8 cellular contexts compared by ENCODE assay signal in the genomic region with DNA sequence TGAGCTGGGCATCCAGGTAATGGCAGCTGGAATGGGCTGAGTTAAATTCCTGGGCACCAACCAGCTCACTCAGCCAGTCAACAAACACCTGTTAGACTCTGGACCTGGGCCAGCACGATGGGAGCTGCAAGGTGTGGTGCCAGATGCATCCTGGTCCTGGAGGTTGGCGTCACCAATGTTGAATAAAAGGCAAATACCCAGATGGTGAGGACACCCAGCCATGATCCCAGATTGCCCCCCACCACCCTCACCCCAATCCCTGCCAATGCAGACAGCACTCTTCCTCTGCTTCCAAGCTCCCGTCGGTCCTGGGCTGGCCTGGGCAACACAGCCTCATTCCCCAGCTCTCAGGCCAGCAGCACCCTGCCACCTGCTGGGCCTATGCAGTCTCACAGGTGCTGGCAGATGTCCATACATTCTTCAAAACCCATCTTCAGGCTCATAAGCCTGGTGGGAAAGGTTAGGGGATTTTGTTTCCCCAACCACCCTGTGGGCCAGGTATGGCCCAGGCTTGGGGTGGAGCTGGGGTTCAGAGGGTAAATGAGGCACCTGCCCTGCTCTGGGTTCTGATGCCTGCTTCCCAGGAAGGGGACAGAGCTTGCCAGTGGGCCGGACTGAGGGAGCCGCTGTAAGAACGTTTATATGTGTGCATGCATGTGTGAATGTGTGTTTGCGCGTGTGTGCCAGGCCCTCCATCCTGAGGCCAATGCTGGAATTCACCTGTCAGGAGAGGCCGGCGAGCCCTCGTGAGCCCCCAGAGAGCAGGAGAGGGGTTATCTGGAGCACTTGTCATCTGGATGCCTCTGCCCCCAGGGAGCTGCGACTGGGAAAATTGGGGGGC. TPM values are rescaled to one million over a fixed set of nuclear protein-coding genes. Genes with fewer than 3 reads are reported as not detected.
DNase-seq lines count a peak whose midpoint lies in the region; ATAC-seq and TF ChIP-seq lines count a peak whose summit lies in the region.

No MANE protein-coding gene starts in this region.

- intact Hi-C loops in PC-3 (cut with micrococcal nuclease) (no loop called here), esophagus squamous epithelium (cut with DNase I) (no loop called here), sciatic nerve (cut with DNase I) (no loop called here)

- POLR2A ChIA-PET in PC-3 (lab: Charles Lee; ENCODE audit: unreplicated experiment), result no interaction called here

- no peak overlapping the region for H3K4me3 ChIP-seq in PC-3 (ENCODE audit: low read length)
- H3K4me3 ChIP-seq in esophagus squamous epithelium, result no peak overlapping the region

- no peak overlapping the region for H2AFZ ChIP-seq in PC-3 (ENCODE audit: low read length)

- DNase-seq in DMS 273 (lab: John Stamatoyannopoulos, UW; ENCODE audit: unreplicated experiment) (peak; percentile 85), PC-3 (peak; percentile 83), esophagus squamous epithelium (lab: John Stamatoyannopoulos, UW) (no peak), sciatic nerve (ENCODE audit: low spot score) (peak; percentile 41), omental fat pad (ENCODE audit: low spot score) (no peak), putamen (ENCODE audit: low spot score) (no peak)

- H3K4me2 ChIP-seq in PC-3 (ENCODE audit: low read length), result no peak overlapping the region

- H3K27ac ChIP-seq in PC-3 (ENCODE audit: low read length), result no peak overlapping the region
- H3K27ac ChIP-seq in esophagus squamous epithelium, result no peak overlapping the region

- peak; percentile 87 for TF ChIP-seq CTCF in PC-3 (conservative IDR thresholded peaks at IDR 0.05; ENCODE audit: low read depth, low read length)
- peak in 5 of 6 experiments; percentile 32 to 65 (median 41) for TF ChIP-seq CTCF in esophagus squamous epithelium (IDR thresholded peaks at IDR 0.05)
- TF ChIP-seq CTCF in omental fat pad (IDR thresholded peaks at IDR 0.05), result no peak

- WGBS in esophagus squamous epithelium, 2 donors, result 62 to 69% methylated on average over 11 of the region's 13 CpGs

- no peaks in the 10 kb centered on the region for H3F3A ChIP-seq in PC-3 (ENCODE audit: low read length, unreplicated experiment)

- H3K79me2 ChIP-seq in PC-3 (ENCODE audit: low read length), result no peaks in the 10 kb centered on the region

- TF ChIP-seq POLR2A in esophagus squamous epithelium (IDR thresholded peaks at IDR 0.05), result no peak

- H3K9me2 ChIP-seq in PC-3 (replicated peaks; ENCODE audit: low read length), result no peaks in the 10 kb centered on the region

- peak; percentile 38 for ATAC-seq in HG03432 (IDR thresholded peaks at IDR 0.05; ENCODE audit: unreplicated experiment)
- peak; percentile 43 for ATAC-seq in PC-3
- no peak for ATAC-seq in sciatic nerve
- ATAC-seq in HG02571 (IDR thresholded peaks at IDR 0.05; ENCODE audit: unreplicated experiment), result no peak
- no peak for ATAC-seq in omental fat pad (ENCODE audit: low FRiP score)

- CTCF ChIA-PET in PC-3 (lab: Charles Lee), result interaction anchor here (0.5 to 1.2 kb wide), 4 partner anchors 10 to 1074 kb away, joined by 3 to 4 read pairs (median 4); no protein-coding TSS in a partner anchor

- no peak overlapping the region for H3K9ac ChIP-seq in PC-3 (ENCODE audit: low read length)

- peaks cover 28% of the 10 kb centered on the region for H3K4me1 ChIP-seq in PC-3 (ENCODE audit: insufficient read depth, low read length)
- H3K4me1 ChIP-seq in esophagus squamous epithelium, result peaks cover 27 to 52% (median 38%) of the 10 kb centered on the region in 3 donors

- no peaks in the 10 kb centered on the region for H3K27me3 ChIP-seq in PC-3 (ENCODE audit: low read length)
- H3K27me3 ChIP-seq in esophagus squamous epithelium, result peaks cover 0 to 15% (median 0%) of the 10 kb centered on the region in 4 donors

- BruUV-seq in PC-3 (replicated peaks; lab: Mats Ljungman, UMichigan), result no TSS peak

- H3K36me3 ChIP-seq in PC-3 (ENCODE audit: low read depth, low read length) (no peaks in the 10 kb centered on the region), esophagus squamous epithelium (peaks cover 0 to 34% (median 0%) of the 10 kb centered on the region in 3 donors)

- no peaks in the 10 kb centered on the region for H4K20me1 ChIP-seq in PC-3 (ENCODE audit: low read length)

- H3K9me3 ChIP-seq in PC-3 (ENCODE audit: low read length), result no peaks in the 10 kb centered on the region
- H3K9me3 ChIP-seq in esophagus squamous epithelium, result no peaks in the 10 kb centered on the region

RNA-seq across cellular contexts. Expression of a gene that starts 58.0 kb away (rescaled TPM):
- total RNA-seq in PC-3 (2014; rRNA removed) (44.5 and 46.8 TPM in 2 replicates), esophagus squamous epithelium (100 to 1,000 TPM in 1 of 4 donors, 10 to 100 TPM in 3; 42.6 to 107 (median 70.8) TPM), sciatic nerve (118 TPM), omental fat pad (100 to 1,000 TPM; 161 to 193 (median 175) TPM)

Comparison
In these comparisons a context has a peak if more than half of its experiments do, and no peak if none do; other contexts are left out.
1. DNase-seq: peak in DMS 273 (single experiment), PC-3 (single experiment) and sciatic nerve (single experiment); none in esophagus squamous epithelium (single experiment), omental fat pad (single experiment) and putamen (single experiment).
2. ATAC-seq: peak in HG03432 (single experiment) and PC-3 (single experiment); none in sciatic nerve (single experiment), HG02571 (single experiment) and omental fat pad (single experiment).
3. CTCF ChIP-seq: peak in PC-3 (single experiment) and esophagus squamous epithelium (5 of 6); none in omental fat pad (0 of 3).